17 cellular contexts compared by ENCODE assay signal in genomic region chr1:60960846-60961542, GRCh38.
DNase-seq lines count a peak whose midpoint lies in the region; TF ChIP-seq lines count a peak whose summit lies in the region.
"Had no signal": no experiment of that assay in that cellular context is flagged by ENCODE, and none has a peak within 500 bp of the region (broad histone marks: within the 10 kb centered on the region; RNA-seq: fewer than 3 reads in every experiment).

No MANE protein-coding gene starts in this region.

- no peak overlapping the region for H3K9ac ChIP-seq in GM23248

- H3K36me3 Mint-ChIP-seq in osteocyte (ENCODE audit: unreplicated experiment): peaks cover 3% of the 10 kb centered on the region
- H3K36me3 Mint-ChIP-seq: CD14-positive monocyte had no signal

- peaks cover 7% of the 10 kb centered on the region for H3K9me3 Mint-ChIP-seq in osteocyte (ENCODE audit: unreplicated experiment)

- in situ Hi-C loops in GM23248 (cut with MboI): no loop called here

- WGBS in GM23248 (ENCODE audit: low coverage in 1 of 2, low lambda C conversion rate in 2 of 2, missing lambda C conversion rate in 2 of 2), 2 experiments: 74 to 75% methylated on average over 2 of the region's 2 CpGs

- no peaks in the 10 kb centered on the region; the same call in 1 of the 2 replicates for H3K27me3 ChIP-seq in GM23248 (replicated peaks; ENCODE audit: insufficient read depth)
- H3K27me3 ChIP-seq: gastroesophageal sphincter, right lobe of liver had no signal

- DNase-seq in GM23248 (peak; percentile 21), NOMO-1 treated with DMSO at 0.1 percent for 48 hours (lab: John Stamatoyannopoulos, UW; ENCODE audit: unreplicated experiment) (peak; percentile 39), dermis microvascular lymphatic vessel endothelial cell (ENCODE audit: low read depth in 2 of 2) (peak; percentile 83 to 97), osteocyte (ENCODE audit: extremely low spot score, unreplicated experiment) (no peak), DMS153 treated with DMSO at 0.1 percent for 48 hours (lab: John Stamatoyannopoulos, UW; ENCODE audit: unreplicated experiment) (no peak), NCI-H1105 treated with DMSO at 0.1 percent for 48 hours (lab: John Stamatoyannopoulos, UW) (no peak), NCI-H748 (lab: John Stamatoyannopoulos, UW; ENCODE audit: unreplicated experiment) (no peak), NCI-H1694 (lab: John Stamatoyannopoulos, UW) (no peak)
- DNase-seq: activated CD4-positive, CD25-positive, alpha-beta regulatory T cell treated with anti-CD3 and anti-CD28 coated beads, Interleukin-2, amount 50 U/mL, for 72 hours; activated T-cell treated with anti-CD3 and anti-CD28 coated beads, Interleukin-2, amount 50 U/mL, for 4 hours; HCEC 1CT; naive B cell; NCI-H146; NCI-H774; right lobe of liver had no signal

- peak overlapping the region; percentile 41 for H3K27ac Mint-ChIP-seq in osteocyte (ENCODE audit: unreplicated experiment)
- H3K27ac Mint-ChIP-seq: naive B cell had no signal

- H3K79me2 ChIP-seq in GM23248 (ENCODE audit: insufficient read depth): no peaks in the 10 kb centered on the region

- no peaks in the 10 kb centered on the region for H3K9me3 ChIP-seq in GM23248 (ENCODE audit: low read depth)
- H3K9me3 ChIP-seq: right lobe of liver had no signal

- peaks cover 9% of the 10 kb centered on the region; the same call in 1 of the 2 replicates for H3K4me1 ChIP-seq in GM23248 (ENCODE audit: insufficient read depth)
- H3K4me1 ChIP-seq: gastroesophageal sphincter, right lobe of liver had no signal

- H3K27ac ChIP-seq in GM23248: no peak overlapping the region
- H3K27ac ChIP-seq: gastroesophageal sphincter, right lobe of liver had no signal

- no peaks in the 10 kb centered on the region for H3F3A ChIP-seq in GM23248 (ENCODE audit: insufficient read depth)

- peak overlapping the region; percentile 45; the same call in 1 of the 2 replicates for H2AFZ ChIP-seq in GM23248

- H3K36me3 ChIP-seq in GM23248 (ENCODE audit: low read depth): no peaks in the 10 kb centered on the region
- H3K36me3 ChIP-seq: gastroesophageal sphincter, right lobe of liver had no signal

- H3K4me3 Mint-ChIP-seq in osteocyte (ENCODE audit: unreplicated experiment): no peak overlapping the region
- H3K4me3 Mint-ChIP-seq: activated T-cell treated with anti-CD3 and anti-CD28 coated beads, Interleukin-2, amount 50 U/mL, for 4 hours; CD14-positive monocyte had no signal

- no peaks in the 10 kb centered on the region for H3K27me3 Mint-ChIP-seq in osteocyte (ENCODE audit: unreplicated experiment)
- H3K27me3 Mint-ChIP-seq: naive B cell had no signal

- H4K20me1 ChIP-seq in GM23248 (ENCODE audit: insufficient read depth): no peaks in the 10 kb centered on the region

- no peaks in the 10 kb centered on the region for H3K9me2 ChIP-seq in GM23248 (ENCODE audit: insufficient read depth)

- TF ChIP-seq CTCF in osteocyte (IDR thresholded peaks at IDR 0.05): no peak

- no peak overlapping the region for H3K4me2 ChIP-seq in GM23248 (ENCODE audit: unreplicated experiment)

- peaks cover 47% of the 10 kb centered on the region for H3K4me1 Mint-ChIP-seq in osteocyte (ENCODE audit: unreplicated experiment)
- H3K4me1 Mint-ChIP-seq: naive B cell had no signal

- H3K4me3 ChIP-seq in GM23248: no peak overlapping the region
- H3K4me3 ChIP-seq: gastroesophageal sphincter, right lobe of liver had no signal

Comparison
In these comparisons a context has a peak if more than half of its experiments do, and no peak if none do; other contexts are left out.
1. DNase-seq: peak in GM23248 (single experiment), NOMO-1 treated with DMSO at 0.1 percent for 48 hours (single experiment) and dermis microvascular lymphatic vessel endothelial cell (2 of 2); none in osteocyte (single experiment), DMS153 treated with DMSO at 0.1 percent for 48 hours (single experiment), NCI-H1105 treated with DMSO at 0.1 percent for 48 hours (single experiment), NCI-H748 (single experiment) and NCI-H1694 (single experiment).